In genomic region chr3:152516195-152516594, GRCh38 we compare ENCODE assay signal across 30 cellular contexts.
DNase-seq lines count a peak whose midpoint lies in the region; ATAC-seq, FAIRE-seq and TF ChIP-seq lines count a peak whose summit lies in the region.
"Had no signal": no experiment of that assay in that cellular context is flagged by ENCODE, and none has a peak within 500 bp of the region (broad histone marks: within the 10 kb centered on the region; RNA-seq: fewer than 3 reads in every experiment).

No MANE protein-coding gene starts in this region.

- H3K9me3 ChIP-seq in DOHH2 (ENCODE audit: control insufficient read depth, insufficient read depth, low read length) (no peaks in the 10 kb centered on the region), iPS-20b (ENCODE audit: insufficient read depth, low read depth, low read length) (no peaks in the 10 kb centered on the region), pancreas (no peaks in the 10 kb centered on the region)
- H3K9me3 ChIP-seq: HAP-1, neutrophil, Peyer's patch, testis had no signal

- no peak overlapping the region for H3K27ac ChIP-seq in DOHH2 (ENCODE audit: low read depth, low read length)
- H3K27ac ChIP-seq in iPS-20b (ENCODE audit: low read length) = peak overlapping the region; percentile 22
- no peak overlapping the region for H3K27ac ChIP-seq in pancreas
- H3K27ac ChIP-seq: neutrophil, Peyer's patch, testis had no signal

- TF ChIP-seq CTCF in DOHH2 (IDR thresholded peaks at IDR 0.05; ENCODE audit: low read depth, low read length, poor library complexity, severe bottlenecking) (no peak), pancreas (IDR thresholded peaks at IDR 0.05) (no peak)

- peak overlapping the region; percentile 1 to 85 (median 9) for H3K4me3 Mint-ChIP-seq in IgD-negative memory B cell
- H3K4me3 Mint-ChIP-seq: activated T-helper 17 cell treated with anti-CD3 and anti-CD28 coated beads, Interleukin-2, amount 50 U/mL, for 72 hours; brain; stimulated activated naive CD8-positive, alpha-beta T cell treated with anti-CD3 and anti-CD28 coated beads, Interleukin-15, Interleukin-2, amounts not matched to agents 100 ng/mL and 50 ng/mL, for 24 hours had no signal

- H3K4me1 Mint-ChIP-seq in IgD-negative memory B cell = peaks cover 34 to 53% (median 49%) of the 10 kb centered on the region in 3 donors
- H3K4me1 Mint-ChIP-seq: activated T-helper 17 cell treated with anti-CD3 and anti-CD28 coated beads, Interleukin-2, amount 50 U/mL, for 72 hours; brain had no signal

- H3K27ac Mint-ChIP-seq in IgD-negative memory B cell = peak overlapping the region in 2 of 3 donors; percentile 2 to 12
- H3K27ac Mint-ChIP-seq: activated T-helper 17 cell treated with anti-CD3 and anti-CD28 coated beads, Interleukin-2, amount 50 U/mL, for 72 hours; brain; stimulated activated naive CD8-positive, alpha-beta T cell treated with anti-CD3 and anti-CD28 coated beads, Interleukin-15, Interleukin-2, amounts not matched to agents 100 ng/mL and 50 ng/mL, for 24 hours had no signal

- DNase-seq in pancreas = no peak
- DNase-seq in NCI-H1694 (lab: John Stamatoyannopoulos, UW) = no peak
- DNase-seq: activated CD4-positive, alpha-beta T cell treated with anti-CD3 and anti-CD28 coated beads for 48 hours; activated naive CD4-positive, alpha-beta T cell treated with anti-CD3 and anti-CD28 coated beads, Interleukin-2, amount 50 U/mL, for 16 hours; cerebellar nuclear complex; head of caudate nucleus; KBM-7; NCI-H1105; NCI-H1930; NCI-H226; NCI-H69; Peyer's patch; right cardiac atrium; SHP77 treated with DMSO at 0.1 percent for 48 hours; stimulated activated CD4-positive, alpha-beta T cell treated with anti-CD3 and anti-CD28 coated beads, Interleukin-1b, Interleukin-23, amount 100 ng/mL, for 48 hours; T-helper 9 cell; testis had no signal

- no peak overlapping the region; the same call in 1 of the 2 replicates for H3K4me3 ChIP-seq in DOHH2 (ENCODE audit: low read length)
- no peak overlapping the region for H3K4me3 ChIP-seq in iPS-20b (ENCODE audit: low read length)
- no peak overlapping the region for H3K4me3 ChIP-seq in pancreas
- H3K4me3 ChIP-seq: HAP-1, Peyer's patch, smooth muscle cell, testis had no signal

- 85 to 93% methylated on average over 2 of the region's 2 CpGs for WGBS in pancreas, 2 donors

- no peaks in the 10 kb centered on the region for H3K9me2 ChIP-seq in DOHH2 (replicated peaks; ENCODE audit: control insufficient read depth, low read length)

- H3K27me3 Mint-ChIP-seq in IgD-negative memory B cell = no peaks in the 10 kb centered on the region
- H3K27me3 Mint-ChIP-seq: activated T-helper 17 cell treated with anti-CD3 and anti-CD28 coated beads, Interleukin-2, amount 50 U/mL, for 72 hours; brain; stimulated activated naive CD8-positive, alpha-beta T cell treated with anti-CD3 and anti-CD28 coated beads, Interleukin-15, Interleukin-2, amounts not matched to agents 100 ng/mL and 50 ng/mL, for 24 hours had no signal

- H3K4me2 ChIP-seq in DOHH2 (ENCODE audit: low read length) = peak overlapping the region; percentile 39
- H3K4me2 ChIP-seq: smooth muscle cell had no signal

- no peaks in the 10 kb centered on the region for H3K9me3 Mint-ChIP-seq in IgD-negative memory B cell
- H3K9me3 Mint-ChIP-seq: activated T-helper 17 cell treated with anti-CD3 and anti-CD28 coated beads, Interleukin-2, amount 50 U/mL, for 72 hours; brain; stimulated activated naive CD8-positive, alpha-beta T cell treated with anti-CD3 and anti-CD28 coated beads, Interleukin-15, Interleukin-2, amounts not matched to agents 100 ng/mL and 50 ng/mL, for 24 hours had no signal

- ATAC-seq in GM21423 (IDR thresholded peaks at IDR 0.05; ENCODE audit: unreplicated experiment) (peak; percentile 32), pancreas (no peak), GM21717 (IDR thresholded peaks at IDR 0.05; ENCODE audit: unreplicated experiment) (no peak)
- ATAC-seq: activated T-helper 17 cell treated with anti-CD3 and anti-CD28 coated beads, Interleukin-2, amount 50 U/mL, for 72 hours; esophagus mucosa; right cardiac atrium had no signal

- no peak for FAIRE-seq in pancreas (lab: Jason Lieb, UNC)
- FAIRE-seq: HTR-8/SVneo had no signal

- intact Hi-C loops in pancreas (cut with DNase I) = no loop called here

- peak overlapping the region; percentile 12; the same call in 1 of the 2 replicates for H3K9ac ChIP-seq in iPS-20b (ENCODE audit: low read depth, low read length)

- H3K36me3 ChIP-seq in DOHH2 (ENCODE audit: control insufficient read depth, low read length) (no peaks in the 10 kb centered on the region), iPS-20b (ENCODE audit: insufficient read depth, low read depth, low read length) (no peaks in the 10 kb centered on the region), pancreas (no peaks in the 10 kb centered on the region)
- H3K36me3 ChIP-seq: HAP-1, neutrophil, Peyer's patch had no signal

- H3K36me3 Mint-ChIP-seq in IgD-negative memory B cell = no peaks in the 10 kb centered on the region
- H3K36me3 Mint-ChIP-seq: brain had no signal

- no peaks in the 10 kb centered on the region for H3K79me2 ChIP-seq in DOHH2 (ENCODE audit: control insufficient read depth, low read length)

- no peaks in the 10 kb centered on the region for H3F3A ChIP-seq in DOHH2 (ENCODE audit: control insufficient read depth, insufficient read depth)

- no peaks in the 10 kb centered on the region for H3K27me3 ChIP-seq in DOHH2 (ENCODE audit: control insufficient read depth, low read length)
- no peaks in the 10 kb centered on the region for H3K27me3 ChIP-seq in iPS-20b (ENCODE audit: insufficient read depth, low read length)
- H3K27me3 ChIP-seq in pancreas = no peaks in the 10 kb centered on the region
- H3K27me3 ChIP-seq: neutrophil, Peyer's patch, testis had no signal

- no peaks in the 10 kb centered on the region for H4K20me1 ChIP-seq in DOHH2 (ENCODE audit: control insufficient read depth, insufficient read depth, low read depth, low read length)

- peaks cover 28% of the 10 kb centered on the region for H3K4me1 ChIP-seq in DOHH2 (ENCODE audit: control insufficient read depth, low read length)
- H3K4me1 ChIP-seq in iPS-20b (ENCODE audit: insufficient read depth, low read length) = peaks cover 23% of the 10 kb centered on the region
- H3K4me1 ChIP-seq in pancreas = peaks cover 0 to 8% (median 0%) of the 10 kb centered on the region in 3 donors
- H3K4me1 ChIP-seq: HAP-1, Peyer's patch, testis had no signal
